8 cellular contexts compared by ENCODE assay signal in the genomic region with DNA sequence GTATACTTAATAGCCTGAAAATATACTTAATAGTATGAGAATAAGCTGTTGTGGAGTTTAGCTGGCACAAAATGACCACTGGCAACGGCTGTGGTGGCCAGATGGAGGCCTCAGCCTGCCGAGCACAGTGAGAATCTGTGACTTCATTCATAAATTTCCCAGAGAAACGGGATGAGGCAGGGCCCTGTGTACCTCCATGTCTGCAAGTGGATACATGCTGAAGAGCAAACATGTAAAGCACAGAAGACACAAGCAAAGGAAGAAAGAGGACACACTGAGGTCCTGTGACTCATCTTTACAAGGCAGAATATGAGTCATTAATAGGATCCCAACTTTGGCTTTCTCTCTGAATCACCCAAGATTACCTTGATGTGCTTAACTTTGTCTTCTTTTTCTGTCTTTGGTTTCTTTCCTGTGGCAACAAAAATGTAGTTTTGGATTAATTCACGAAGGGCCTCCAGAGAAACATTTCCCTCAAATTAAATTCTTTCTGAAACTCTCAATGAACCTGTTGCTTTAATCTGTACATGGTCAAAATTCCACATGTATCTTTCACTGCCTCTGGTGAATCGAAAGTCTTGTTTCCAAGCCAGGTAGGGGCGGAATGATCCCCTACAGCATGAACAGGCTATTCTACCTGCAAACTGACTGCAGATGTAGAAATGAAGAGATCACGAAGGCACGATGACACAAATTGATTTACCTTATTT. TPM values are rescaled to one million over a fixed set of nuclear protein-coding genes. Genes with fewer than 3 reads are reported as not detected.
DNase-seq lines count a peak whose midpoint lies in the region; ATAC-seq and TF ChIP-seq lines count a peak whose summit lies in the region.

No MANE protein-coding gene starts in this region.

- WGBS in hepatocyte (ENCODE audit: low lambda C conversion rate, missing lambda C conversion rate): 80% methylated on average over 8 of the region's 8 CpGs
- 41% methylated on average over 8 of the region's 8 CpGs for WGBS in suprapubic skin

- H3K27me3 ChIP-seq in Karpas-422 (ENCODE audit: low read length) (no peaks in the 10 kb centered on the region), adipocyte (replicated peaks; ENCODE audit: control insufficient read depth, insufficient read depth, low read length) (no peaks in the 10 kb centered on the region), hepatocyte (no peaks in the 10 kb centered on the region), suprapubic skin (no peaks in the 10 kb centered on the region)

- TF ChIP-seq CTCF in hepatocyte (IDR thresholded peaks at IDR 0.05; ENCODE audit: poor library complexity) (no peak), suprapubic skin (IDR thresholded peaks at IDR 0.05) (no peak)

- H2AFZ ChIP-seq in Karpas-422 (ENCODE audit: low read length) (no peak overlapping the region), hepatocyte (no peak overlapping the region)

- peaks cover 7% of the 10 kb centered on the region for H3K36me3 ChIP-seq in Karpas-422 (ENCODE audit: insufficient read depth, low read length)
- peaks cover 58% of the 10 kb centered on the region for H3K36me3 ChIP-seq in adipocyte (ENCODE audit: control insufficient read depth, insufficient read depth, low read length, severe bottlenecking)
- H3K36me3 ChIP-seq in hepatocyte (replicated peaks; ENCODE audit: insufficient read depth, low read depth): no peaks in the 10 kb centered on the region
- H3K36me3 ChIP-seq in suprapubic skin: peaks cover 26% of the 10 kb centered on the region

- no peaks in the 10 kb centered on the region for H3K9me3 ChIP-seq in Karpas-422 (ENCODE audit: low read length)
- peaks cover 5% of the 10 kb centered on the region for H3K9me3 ChIP-seq in adipocyte (ENCODE audit: control insufficient read depth, low read length)
- H3K9me3 ChIP-seq in hepatocyte (ENCODE audit: low read depth): peaks cover 8% of the 10 kb centered on the region
- no peaks in the 10 kb centered on the region for H3K9me3 ChIP-seq in suprapubic skin

- H3K9me2 ChIP-seq in Karpas-422 (replicated peaks; ENCODE audit: insufficient read depth, low read length) (no peaks in the 10 kb centered on the region), hepatocyte (replicated peaks; ENCODE audit: insufficient read depth) (no peaks in the 10 kb centered on the region)

- no peak for TF ChIP-seq POLR2A in suprapubic skin (IDR thresholded peaks at IDR 0.05)

- peak overlapping the region; percentile 58; the same call in 1 of the 2 replicates for H3K4me3 ChIP-seq in GM08714 (ENCODE audit: low read length)
- no peak overlapping the region for H3K4me3 ChIP-seq in Karpas-422 (ENCODE audit: low read length)
- H3K4me3 ChIP-seq in adipocyte (ENCODE audit: low read length): peak overlapping the region; percentile 77
- no peak overlapping the region for H3K4me3 ChIP-seq in hepatocyte
- H3K4me3 ChIP-seq in suprapubic skin: peak overlapping the region; percentile 12

- 0 out of 2 replicates have a peak overlapping the region, but pooled peaks have one; percentile 4 for H3K9ac ChIP-seq in Karpas-422 (ENCODE audit: low read length)
- peak overlapping the region; percentile 84 for H3K9ac ChIP-seq in adipocyte (ENCODE audit: low read length)

- peak; percentile 44 for DNase-seq in Karpas-422
- peak; percentile 62 for DNase-seq in adipocyte (ENCODE audit: low read depth)
- peak; percentile 51 for DNase-seq in hepatocyte (ENCODE audit: low spot score)
- DNase-seq in suprapubic skin (ENCODE audit: low spot score in 2 of 2): no peak
- no peak for DNase-seq in HK-2 (ENCODE audit: unreplicated experiment)
- DNase-seq in D341Med (ENCODE audit: low spot score): no peak

- H3K79me2 ChIP-seq in Karpas-422 (ENCODE audit: low read length): peaks cover 5% of the 10 kb centered on the region; the same call in 1 of the 2 replicates
- H3K79me2 ChIP-seq in hepatocyte: peaks cover 43% of the 10 kb centered on the region

- H3K4me1 ChIP-seq in Karpas-422 (ENCODE audit: low read length) (peaks cover 41% of the 10 kb centered on the region), adipocyte (ENCODE audit: control insufficient read depth, insufficient read depth, low read length) (peaks cover 20% of the 10 kb centered on the region), hepatocyte (ENCODE audit: insufficient read depth) (peaks cover 3% of the 10 kb centered on the region), suprapubic skin (peaks cover 23% of the 10 kb centered on the region)

- no peak for TF ChIP-seq EP300 in suprapubic skin (IDR thresholded peaks at IDR 0.05)

- peak overlapping the region; percentile 63 for H3K4me2 ChIP-seq in Karpas-422 (ENCODE audit: low read depth, low read length, poor library complexity, severe bottlenecking)
- no peak overlapping the region for H3K4me2 ChIP-seq in hepatocyte

- ATAC-seq in GM21576 (IDR thresholded peaks at IDR 0.05; ENCODE audit: unreplicated experiment): peak; percentile 51

- H3K27ac ChIP-seq in Karpas-422 (ENCODE audit: low read length) (peak overlapping the region; percentile 63; the same call in 1 of the 2 replicates), hepatocyte (peak overlapping the region; percentile 72), suprapubic skin (peak overlapping the region; percentile 79)

- H4K20me1 ChIP-seq in Karpas-422 (ENCODE audit: insufficient read depth, low read depth, low read length) (no peaks in the 10 kb centered on the region), hepatocyte (ENCODE audit: insufficient read depth, poor library complexity, severe bottlenecking) (no peaks in the 10 kb centered on the region)

RNA-seq across cellular contexts. Expression of gene IRF2, which starts 56.4 kb away (rescaled TPM):
- 29.8 and 35.5 TPM in 2 replicates for total RNA-seq in Karpas-422 (2014; rRNA removed; shearing (Covaris generic); ENCODE audit: low replicate concordance)
- total RNA-seq in hepatocyte: 41.1 and 50.5 TPM in 2 replicates
- 17.7 and 19.1 TPM in 2 replicates for polyA plus RNA-seq in hepatocyte
- total RNA-seq in suprapubic skin: 10 to 100 TPM; 27.9 to 38.7 (median 29.9) TPM

Comparison
In these comparisons a context has a peak if more than half of its experiments do, and no peak if none do; other contexts are left out.
1. H3K4me3 ChIP-seq: peak in GM08714 (single experiment), adipocyte (single experiment) and suprapubic skin (single experiment); none in Karpas-422 (single experiment) and hepatocyte (single experiment).
2. DNase-seq: peak in Karpas-422 (single experiment), adipocyte (single experiment) and hepatocyte (single experiment); none in suprapubic skin (0 of 2), HK-2 (single experiment) and D341Med (single experiment).
3. Peak in every context shown above with its lines, with median percentiles within 50 percentile points of each other: H3K27ac ChIP-seq.